ENCODE assay signal across 31 cellular contexts in the genomic region with DNA sequence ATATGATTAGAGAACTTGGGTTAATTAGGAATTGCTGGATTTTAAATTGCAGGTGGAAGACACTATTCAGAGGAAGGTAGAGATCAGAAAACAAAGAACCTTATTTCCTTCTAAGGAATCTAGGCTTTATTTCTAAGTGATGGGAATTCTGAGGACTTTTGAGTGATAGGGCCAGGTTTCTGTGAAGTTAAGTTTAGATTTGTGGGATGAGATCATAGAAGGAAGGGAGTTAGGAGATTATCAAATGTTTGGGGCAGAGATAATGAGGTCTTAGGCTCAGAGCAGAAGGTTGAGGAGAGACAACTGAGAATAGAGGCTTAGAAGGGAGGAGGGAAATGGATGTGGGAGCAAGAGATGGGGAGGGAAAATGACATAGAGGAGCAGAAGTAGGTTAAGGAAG.
"Had no signal": no experiment of that assay in that cellular context is flagged by ENCODE, and none has a peak within 500 bp of the region (broad histone marks: within the 10 kb centered on the region; RNA-seq: fewer than 3 reads in every experiment).

No MANE protein-coding gene starts in this region.

- H3K4me1 ChIP-seq: adrenal gland, body of pancreas, breast epithelium, SJSA1 had no signal

- H3K4me1 Mint-ChIP-seq: activated CD4-positive, alpha-beta T cell treated with anti-CD3 and anti-CD28 coated beads for 36 hours; activated CD4-positive, alpha-beta T cell treated with anti-CD3 and anti-CD28 coated beads, Interleukin-2, amount 10 ng/mL, durations not matched to agents 7 days and 5 days had no signal

- H3K36me3 Mint-ChIP-seq: activated naive CD4-positive, alpha-beta T cell treated with anti-CD3 and anti-CD28 coated beads, Interleukin-2, amount 50 U/mL, for 72 hours had no signal

- DNase-seq: activated CD4-positive, alpha-beta T cell treated with anti-CD3 and anti-CD28 coated beads for 36 hours; activated CD4-positive, alpha-beta T cell treated with anti-CD3 and anti-CD28 coated beads, Interleukin-2, amount 10 ng/mL, durations not matched to agents 7 days and 5 days; activated CD4-positive, alpha-beta T cell treated with anti-CD3 and anti-CD28 coated beads, Interleukin-2, amount 50 U/mL, for 48 hours; activated CD8-positive, alpha-beta T cell treated with anti-CD3 and anti-CD28 coated beads, Interleukin-2, amount 10 ng/mL, durations not matched to agents 7 days and 5 days; activated gamma-delta T cell; activated naive CD4-positive, alpha-beta T cell treated with Interleukin-2 at 50 U/mL for 16 hours; activated T-cell treated with anti-CD3 and anti-CD28 coated beads, Interleukin-2, amount 50 U/mL, for 24 hours; adrenal gland; body of pancreas; NCI-H1092 treated with DMSO at 0.1 percent for 48 hours; NCI-H1417; NCI-H146; NCI-H187; NCI-H2029 treated with DMSO at 0.1 percent for 48 hours; NCI-H2107; NCI-H2171; NCI-H446; NCI-H510A treated with DMSO at 0.1 percent for 48 hours; NCI-H526 treated with DMSO at 0.1 percent for 48 hours; NCI-H774; SHP77; SW 1271; T-helper 1 cell; T-helper 2 cell; T1000 had no signal

- FAIRE-seq: astrocyte had no signal

- H3K4me3 Mint-ChIP-seq: activated CD4-positive, alpha-beta T cell treated with anti-CD3 and anti-CD28 coated beads for 36 hours; activated CD4-positive, alpha-beta T cell treated with anti-CD3 and anti-CD28 coated beads, Interleukin-2, amount 10 ng/mL, durations not matched to agents 7 days and 5 days; activated CD8-positive, alpha-beta T cell treated with anti-CD3 and anti-CD28 coated beads, Interleukin-2, amount 10 ng/mL, durations not matched to agents 7 days and 5 days; activated T-cell treated with anti-CD3 and anti-CD28 coated beads, Interleukin-2, amount 50 U/mL, for 24 hours had no signal

- H3K27ac Mint-ChIP-seq: activated CD4-positive, alpha-beta T cell treated with anti-CD3 and anti-CD28 coated beads for 36 hours; activated CD4-positive, alpha-beta T cell treated with anti-CD3 and anti-CD28 coated beads, Interleukin-2, amount 10 ng/mL, durations not matched to agents 7 days and 5 days; activated CD8-positive, alpha-beta T cell treated with anti-CD3 and anti-CD28 coated beads, Interleukin-2, amount 10 ng/mL, durations not matched to agents 7 days and 5 days; activated naive CD4-positive, alpha-beta T cell treated with anti-CD3 and anti-CD28 coated beads, Interleukin-2, amount 50 U/mL, for 72 hours; activated T-cell treated with anti-CD3 and anti-CD28 coated beads, Interleukin-2, amount 50 U/mL, for 24 hours; activated T-helper 2 cell treated with anti-CD3 and anti-CD28 coated beads, Interferon-gamma antibody, Interleukin-2, Interleukin-4, amounts not matched to agents 10 μg/mL and 5 μg/mL and 100 μg/mL, durations not matched to agents 14 hours and 24 hours and 36 hours had no signal

- H3K27me3 ChIP-seq: adrenal gland, body of pancreas, breast epithelium had no signal

- H3K36me3 ChIP-seq: adrenal gland, breast epithelium, SJSA1 had no signal

- H3K9me3 ChIP-seq: adrenal gland, body of pancreas, breast epithelium, SJSA1 had no signal

- H3K27ac ChIP-seq: adrenal gland, body of pancreas, breast epithelium, KMS-11, SJSA1 had no signal

- H3K4me3 ChIP-seq: adrenal gland, body of pancreas, breast epithelium, SJSA1 had no signal

- H3K9me3 Mint-ChIP-seq: activated CD4-positive, alpha-beta T cell treated with anti-CD3 and anti-CD28 coated beads, Interleukin-2, amount 10 ng/mL, durations not matched to agents 7 days and 5 days; activated naive CD4-positive, alpha-beta T cell treated with anti-CD3 and anti-CD28 coated beads, Interleukin-2, amount 50 U/mL, for 72 hours; activated T-cell treated with anti-CD3 and anti-CD28 coated beads, Interleukin-2, amount 50 U/mL, for 24 hours; activated T-helper 2 cell treated with anti-CD3 and anti-CD28 coated beads, Interferon-gamma antibody, Interleukin-2, Interleukin-4, amounts not matched to agents 10 μg/mL and 5 μg/mL and 100 μg/mL, durations not matched to agents 14 hours and 24 hours and 36 hours had no signal
